In genomic region chr6:151324079-151324825, GRCh38 we compare ENCODE assay signal across 1 cellular context.
A peak's percentile ranks its signal among the peaks of the same experiment; 100 is the strongest.
TF ChIP-seq lines count a peak whose summit lies in the region.

No MANE protein-coding gene starts in this region.

TF ChIP-seq in HEK293, 187 proteins besides CTCF, POLR2A, EP300 and RAD21 (continued from another document):
- TF ChIP-seq REPIN1 (tag by site-specific recombination; IDR thresholded peaks at IDR 0.05; ENCODE audit: low read depth) (no peak), ZNF654 (tag by site-specific recombination; IDR thresholded peaks at IDR 0.05; ENCODE audit: low read depth) (peak; percentile 97), ZNF792 (tag by site-specific recombination; IDR thresholded peaks at IDR 0.05) (no peak), ZNF169 (tag by site-specific recombination; IDR thresholded peaks at IDR 0.05) (no peak), ZNF121 (tag by site-specific recombination; IDR thresholded peaks at IDR 0.05) (no peak), ZNF600 (tag by site-specific recombination; IDR thresholded peaks at IDR 0.05) (peak; percentile 45; the same call in 1 of the 2 replicates), ZNF23 (tag by site-specific recombination; IDR thresholded peaks at IDR 0.05; ENCODE audit: borderline replicate concordance) (no peak), ZSCAN30 (tag by site-specific recombination; IDR thresholded peaks at IDR 0.05) (peak; percentile 45; the same call in 1 of the 2 replicates), ZBTB26 (tag by site-specific recombination; optimal IDR thresholded peaks at IDR 0.05) (peak; percentile 23), ZNF514 (tag by site-specific recombination; IDR thresholded peaks at IDR 0.05) (no peak), ZNF184 (tag by site-specific recombination; IDR thresholded peaks at IDR 0.05) (no peak), ZNF341 (tag by site-specific recombination; IDR thresholded peaks at IDR 0.05; ENCODE audit: low read depth) (no peak), MEIS1 (CRISPR knock-in tag; IDR thresholded peaks at IDR 0.05; ENCODE audit: borderline replicate concordance) (no peak), PRDM4 (tag by site-specific recombination; IDR thresholded peaks at IDR 0.05) (peak; percentile 83), BCL11B (tag by site-specific recombination; IDR thresholded peaks at IDR 0.05; ENCODE audit: low read depth) (no peak), ZNF362 (tag by site-specific recombination; IDR thresholded peaks at IDR 0.05) (no peak), ZNF548 (tag by site-specific recombination; IDR thresholded peaks at IDR 0.05) (no peak), ZNF549 (tag by site-specific recombination; IDR thresholded peaks at IDR 0.05) (no peak)
